In the genomic region with DNA sequence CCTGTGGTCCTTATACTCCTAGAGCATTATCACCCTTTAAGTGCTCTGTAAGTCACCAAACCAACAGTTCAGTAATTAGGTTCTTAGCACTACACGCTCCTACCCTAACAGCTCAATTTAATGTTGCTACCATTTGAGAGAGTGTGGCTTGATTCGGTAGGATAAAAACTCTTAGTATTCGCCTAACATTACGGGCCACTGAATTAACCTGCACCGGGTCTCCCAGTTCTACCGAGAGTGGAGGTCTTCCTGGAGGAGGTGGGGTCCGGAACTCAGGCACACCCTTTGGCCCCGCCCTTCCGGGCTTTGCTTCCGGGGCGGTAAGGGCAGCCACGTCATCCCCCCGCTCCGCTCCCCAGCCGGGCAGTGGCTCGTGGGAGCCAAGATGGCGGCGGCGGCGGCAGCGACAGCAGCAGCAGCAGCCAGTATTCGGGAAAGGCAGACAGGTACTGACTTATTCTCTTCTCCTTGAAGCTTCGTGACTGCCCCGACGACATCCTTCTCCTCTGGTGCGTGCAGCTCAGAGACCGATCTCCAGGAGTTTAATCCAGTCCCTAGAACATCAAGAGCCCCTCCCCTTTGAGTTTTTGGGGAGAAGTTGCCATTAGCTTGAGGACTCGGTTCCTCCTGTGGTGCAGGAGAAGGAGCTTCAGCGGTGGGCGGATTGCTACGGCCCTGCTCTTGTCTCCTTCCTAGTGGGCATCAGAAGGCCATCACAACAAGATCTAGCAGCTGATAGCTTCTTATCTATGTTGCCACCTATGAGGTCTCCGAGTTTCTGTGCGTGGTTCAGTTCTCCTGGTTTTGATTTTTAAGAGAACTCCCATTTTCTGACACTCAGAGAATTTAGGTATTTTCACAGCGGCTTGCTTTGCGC, we compare ENCODE assay signal across 8 cellular contexts. TPM values are rescaled to one million over a fixed set of nuclear protein-coding genes. Genes with fewer than 3 reads are reported as not detected.
DNase-seq lines count a peak whose midpoint lies in the region; ATAC-seq and TF ChIP-seq lines count a peak whose summit lies in the region.

A gene with protein sequence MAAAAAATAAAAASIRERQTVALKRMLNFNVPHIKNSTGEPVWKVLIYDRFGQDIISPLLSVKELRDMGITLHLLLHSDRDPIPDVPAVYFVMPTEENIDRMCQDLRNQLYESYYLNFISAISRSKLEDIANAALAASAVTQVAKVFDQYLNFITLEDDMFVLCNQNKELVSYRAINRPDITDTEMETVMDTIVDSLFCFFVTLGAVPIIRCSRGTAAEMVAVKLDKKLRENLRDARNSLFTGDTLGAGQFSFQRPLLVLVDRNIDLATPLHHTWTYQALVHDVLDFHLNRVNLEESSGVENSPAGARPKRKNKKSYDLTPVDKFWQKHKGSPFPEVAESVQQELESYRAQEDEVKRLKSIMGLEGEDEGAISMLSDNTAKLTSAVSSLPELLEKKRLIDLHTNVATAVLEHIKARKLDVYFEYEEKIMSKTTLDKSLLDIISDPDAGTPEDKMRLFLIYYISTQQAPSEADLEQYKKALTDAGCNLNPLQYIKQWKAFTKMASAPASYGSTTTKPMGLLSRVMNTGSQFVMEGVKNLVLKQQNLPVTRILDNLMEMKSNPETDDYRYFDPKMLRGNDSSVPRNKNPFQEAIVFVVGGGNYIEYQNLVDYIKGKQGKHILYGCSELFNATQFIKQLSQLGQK (plus strand): TSS at position 366 of the 877 bp plus-strand sequence. CDS start 20 bp downstream, at position 386.

- DNase-seq in NCI-H748 treated with DMSO at 0.1 percent for 48 hours (lab: John Stamatoyannopoulos, UW) (peak; percentile 91), dermis blood vessel endothelial cell (peak; percentile 89), left lung (peak; percentile 96 to 99)
- peak; percentile 88 to 89 for DNase-seq in activated CD4-positive, alpha-beta T cell treated with anti-CD3 and anti-CD28 coated beads, Interleukin-2, amount 50 U/mL, for 4 hours
- DNase-seq in stimulated activated CD4-positive, alpha-beta T cell treated with anti-CD3 and anti-CD28 coated beads, Interleukin-4, amount 100 ng/mL, for 1 hour, result peak; percentile 94

- H3K9me3 ChIP-seq in BLaER1 treated with 17β-estradiol and CSF1 and Interleukin-3, amounts not matched to agents 10 nM and 100 nM (replicated peaks in 1 of 11), result no peaks in the 10 kb centered on the region
- no peaks in the 10 kb centered on the region for H3K9me3 ChIP-seq in left lung

- peaks cover 32 to 48% (median 39%) of the 10 kb centered on the region in 10 experiments for H3K4me1 ChIP-seq in BLaER1 treated with 17β-estradiol and CSF1 and Interleukin-3, amounts not matched to agents 10 nM and 100 nM
- peaks cover 18 to 47% of the 10 kb centered on the region in 2 donors for H3K4me1 ChIP-seq in left lung

- H3K27ac ChIP-seq in BLaER1 treated with 17β-estradiol and CSF1 and Interleukin-3, amounts not matched to agents 10 nM and 100 nM, result peak within 1 kb of the TSS; percentile 75 to 93 (median 87)
- peak within 1 kb of the TSS; percentile 86 to 96 for H3K27ac ChIP-seq in left lung

- ATAC-seq in GM19351 (IDR thresholded peaks at IDR 0.05; ENCODE audit: unreplicated experiment), result peak; percentile 90
- ATAC-seq in HG03521 (IDR thresholded peaks at IDR 0.05; ENCODE audit: unreplicated experiment), result peak; percentile 96
- peak; percentile 99 for ATAC-seq in left lung

- peaks cover 3 to 34% (median 18%) of the 10 kb centered on the region in 11 experiments; a peak in 16 of 22 replicates for H4K20me1 ChIP-seq in BLaER1 treated with 17β-estradiol and CSF1 and Interleukin-3, amounts not matched to agents 10 nM and 100 nM

- H3K4me3 ChIP-seq in BLaER1 treated with 17β-estradiol and CSF1 and Interleukin-3, amounts not matched to agents 10 nM and 100 nM, result peak within 1 kb of the TSS; percentile 70 to 87 (median 76)
- peak within 1 kb of the TSS; percentile 58 to 69 for H3K4me3 ChIP-seq in left lung

- H3K36me3 ChIP-seq in BLaER1 treated with 17β-estradiol and CSF1 and Interleukin-3, amounts not matched to agents 10 nM and 100 nM, result peaks cover 1 to 18% (median 7%) of the 10 kb centered on the region in 11 experiments; a peak in 16 of 22 replicates
- peaks cover 0 to 1% of the 10 kb centered on the region in 2 donors for H3K36me3 ChIP-seq in left lung

- H3K9ac ChIP-seq in BLaER1 treated with 17β-estradiol and CSF1 and Interleukin-3, amounts not matched to agents 10 nM and 100 nM, result peak within 1 kb of the TSS; percentile 82 to 94 (median 89)

- intact Hi-C loops in left lung (cut with DNase I), result no loop called here

- H3K4me2 ChIP-seq in BLaER1 treated with 17β-estradiol and CSF1 and Interleukin-3, amounts not matched to agents 10 nM and 100 nM, result peak within 1 kb of the TSS; percentile 84 to 97 (median 89)

- no peak for TF ChIP-seq CTCF in left lung (IDR thresholded peaks at IDR 0.05)

- H3K27me3 ChIP-seq in BLaER1 treated with 17β-estradiol and CSF1 and Interleukin-3, amounts not matched to agents 10 nM and 100 nM, result no peaks in the 10 kb centered on the region
- H3K27me3 ChIP-seq in left lung, result no peaks in the 10 kb centered on the region

RNA-seq across cellular contexts. Expression of the gene that starts here (rescaled TPM):
- total RNA-seq in dermis blood vessel endothelial cell (74.2 and 74.7 TPM in 2 replicates), left lung (10 to 100 TPM; 74.5 to 85.7 TPM)

Comparison
In these comparisons a context has a peak if more than half of its experiments do, and no peak if none do; other contexts are left out.
1. Peak in every context shown above with its lines: DNase-seq, ATAC-seq, H3K4me3 ChIP-seq and H3K27ac ChIP-seq.